ENCODE assay signal across 8 cellular contexts in the genomic region with DNA sequence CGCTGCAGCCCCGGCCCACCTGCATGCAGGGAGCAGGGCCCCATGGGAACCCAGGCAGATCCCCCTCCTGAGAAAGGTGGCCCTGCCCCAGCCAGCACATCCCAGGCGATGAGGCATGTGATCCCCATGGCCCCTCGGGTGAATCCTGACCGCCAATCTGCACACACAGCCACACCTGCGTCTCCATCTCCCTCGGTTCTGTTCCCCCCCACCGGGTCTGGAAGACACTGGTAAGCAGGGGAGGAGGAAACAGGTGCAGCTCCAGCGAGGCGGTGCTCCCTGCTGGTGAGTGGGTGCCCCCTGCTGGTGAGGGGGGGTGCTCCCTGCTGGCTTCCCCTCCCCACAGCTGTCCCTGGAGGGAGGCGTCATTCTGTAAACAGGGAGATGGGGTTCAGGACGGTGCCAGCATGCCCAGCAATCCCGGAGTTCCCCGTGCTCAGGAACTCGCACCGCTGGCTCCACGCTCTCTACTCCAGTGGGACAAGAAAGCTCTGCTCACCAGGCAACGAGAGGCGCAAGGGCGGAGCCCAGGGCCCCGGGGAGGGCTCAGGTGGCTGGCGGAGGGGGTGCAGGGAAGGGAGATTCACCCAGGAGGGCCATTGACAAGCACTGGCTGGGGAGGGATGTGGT. TPM values are rescaled to one million over a fixed set of nuclear protein-coding genes. Genes with fewer than 3 reads are reported as not detected.
DNase-seq lines count a peak whose midpoint lies in the region; ATAC-seq and TF ChIP-seq lines count a peak whose summit lies in the region.

No MANE protein-coding gene starts in this region.

- POLR2A ChIA-PET in activated CD4-positive, alpha-beta memory T cell treated with anti-CD3 and anti-CD28 coated beads for 36 hours (lab: Charles Lee), result no interaction called here

- H3K27me3 Mint-ChIP-seq in activated CD4-positive, alpha-beta memory T cell treated with anti-CD3 and anti-CD28 coated beads for 36 hours, result peaks cover 4% of the 10 kb centered on the region
- H3K27me3 Mint-ChIP-seq in mesothelial cell of epicardium (ENCODE audit: low read depth), result peaks cover 19% of the 10 kb centered on the region

- CTCF ChIA-PET in activated CD4-positive, alpha-beta memory T cell treated with anti-CD3 and anti-CD28 coated beads for 36 hours (lab: Charles Lee), result interaction anchor here (0.6 to 3.4 kb wide), 7 partner anchors 11 to 694 kb away, joined by 3 to 23 read pairs (median 6); no protein-coding TSS in a partner anchor

- peaks cover 2% of the 10 kb centered on the region for H3K4me1 Mint-ChIP-seq in activated CD4-positive, alpha-beta memory T cell treated with anti-CD3 and anti-CD28 coated beads for 36 hours (ENCODE audit: low read depth)
- peaks cover 3% of the 10 kb centered on the region for H3K4me1 Mint-ChIP-seq in mesothelial cell of epicardium

- intact Hi-C loops in activated CD4-positive, alpha-beta memory T cell treated with anti-CD3 and anti-CD28 coated beads for 36 hours (cut with micrococcal nuclease), result loop anchor here (1.0 kb wide), 2 partner anchors 130 to 217 kb away; no protein-coding TSS in a partner anchor

- H3K27ac Mint-ChIP-seq in activated CD4-positive, alpha-beta memory T cell treated with anti-CD3 and anti-CD28 coated beads for 36 hours, result no peak overlapping the region
- H3K27ac Mint-ChIP-seq in mesothelial cell of epicardium, result no peak overlapping the region

- peak; percentile 96 for DNase-seq in NCI-H510A (lab: John Stamatoyannopoulos, UW)
- DNase-seq in activated CD4-positive, alpha-beta memory T cell treated with anti-CD3 and anti-CD28 coated beads for 36 hours, result peak; percentile 77
- peak; percentile 70 for DNase-seq in effector CD8-positive, alpha-beta T cell (lab: John Stamatoyannopoulos, UW)
- peak in 1 of 2 experiments; percentile 66 for DNase-seq in mesothelial cell of epicardium (ENCODE audit: low spot score in 2 of 2, unreplicated experiment in 2 of 2)
- DNase-seq in stimulated activated CD8-positive, alpha-beta memory T cell treated with anti-CD3 and anti-CD28 coated beads, Interleukin-7, amount 100 ng/mL, for 1 hour (ENCODE audit: low read depth in 2 of 2), result peak; percentile 60 to 66
- DNase-seq in GF-D8 (lab: John Stamatoyannopoulos, UW), result no peak

- H3K9me3 Mint-ChIP-seq in activated CD4-positive, alpha-beta memory T cell treated with anti-CD3 and anti-CD28 coated beads for 36 hours, result no peaks in the 10 kb centered on the region
- no peaks in the 10 kb centered on the region for H3K9me3 Mint-ChIP-seq in mesothelial cell of epicardium

- peak; percentile 89 for TF ChIP-seq CTCF in GM12872 (IDR thresholded peaks at IDR 0.05; ENCODE audit: insufficient read depth, low read depth, low read length)
- peak; percentile 57 for TF ChIP-seq CTCF in mesothelial cell of epicardium (IDR thresholded peaks at IDR 0.05; ENCODE audit: unreplicated experiment)

- no peak overlapping the region for H3K4me3 Mint-ChIP-seq in activated CD4-positive, alpha-beta memory T cell treated with anti-CD3 and anti-CD28 coated beads for 36 hours
- no peak overlapping the region for H3K4me3 Mint-ChIP-seq in mesothelial cell of epicardium

- H3K36me3 Mint-ChIP-seq in activated CD4-positive, alpha-beta memory T cell treated with anti-CD3 and anti-CD28 coated beads for 36 hours, result no peaks in the 10 kb centered on the region
- H3K36me3 Mint-ChIP-seq in mesothelial cell of epicardium, result no peaks in the 10 kb centered on the region

- ATAC-seq in HG03064 (IDR thresholded peaks at IDR 0.05; ENCODE audit: low read depth, unreplicated experiment), result peak; percentile 81

RNA-seq across cellular contexts. Expression of a gene that starts 28.4 kb away (rescaled TPM):
- total RNA-seq in activated CD4-positive, alpha-beta memory T cell treated with anti-CD3 and anti-CD28 coated beads for 36 hours, result 10 to 100 TPM; 10.1 to 10.8 TPM
- total RNA-seq in mesothelial cell of epicardium, result 33.5 to 34.9 TPM (median 33.6 TPM) in 3 replicates
